Comparison of ENCODE assay signal across 8 cellular contexts in the genomic region with DNA sequence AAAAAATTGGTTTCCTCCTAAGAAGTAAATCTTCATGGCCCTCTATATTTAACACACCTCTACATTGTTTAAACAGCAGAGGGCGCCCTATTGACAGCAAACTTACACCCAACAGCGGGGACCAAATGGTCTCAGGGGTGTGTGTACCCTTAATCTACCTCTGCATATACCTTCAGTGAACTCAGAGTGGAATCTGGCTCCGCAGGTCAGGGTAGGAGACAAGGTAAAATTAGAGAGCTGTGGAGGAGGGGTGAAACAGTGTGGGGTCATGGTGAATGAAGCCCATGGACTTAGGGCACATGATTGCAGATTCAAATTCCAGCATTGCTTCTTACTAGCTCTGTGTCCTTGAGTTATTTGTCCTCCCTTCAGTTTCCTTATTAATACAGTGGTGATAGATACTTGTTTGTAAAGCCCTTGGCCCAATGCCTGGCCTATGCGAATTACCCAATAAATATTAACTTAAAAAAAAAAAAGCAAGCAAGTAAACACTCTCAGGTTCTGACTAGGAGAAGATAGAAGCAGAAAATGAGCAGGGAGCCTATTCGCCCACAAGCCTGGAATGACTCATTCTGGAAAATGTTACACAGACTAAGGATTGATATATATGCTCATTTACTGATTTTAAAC.
DNase-seq lines count a peak whose midpoint lies in the region; ATAC-seq and TF ChIP-seq lines count a peak whose summit lies in the region.

No MANE protein-coding gene starts in this region.

- no peak overlapping the region for H3K4me3 ChIP-seq in fibroblast of pulmonary artery (replicated peaks; ENCODE audit: low read depth, low read length)
- H3K4me3 ChIP-seq in effector memory CD4-positive, alpha-beta T cell (ENCODE audit: insufficient read depth, low read depth, low read length, poor library complexity, severe bottlenecking), result no peak overlapping the region

- no peaks in the 10 kb centered on the region for H3K36me3 ChIP-seq in effector memory CD4-positive, alpha-beta T cell (ENCODE audit: control insufficient read depth, insufficient read depth, low read length)

- TF ChIP-seq CTCF in fibroblast of pulmonary artery (IDR thresholded peaks at IDR 0.05; ENCODE audit: low read length, missing control alignments), result peak; percentile 44

- no peaks in the 10 kb centered on the region for H3K9me3 ChIP-seq in effector memory CD4-positive, alpha-beta T cell (ENCODE audit: control insufficient read depth, low read length)

- ATAC-seq in HG02852 (IDR thresholded peaks at IDR 0.05; ENCODE audit: unreplicated experiment) (peak; percentile 57), HG03139 (IDR thresholded peaks at IDR 0.05; ENCODE audit: unreplicated experiment) (no peak)

- no peaks in the 10 kb centered on the region for H3K4me1 ChIP-seq in effector memory CD4-positive, alpha-beta T cell (ENCODE audit: control insufficient read depth, insufficient read depth, low read length, poor library complexity, severe bottlenecking)

- no peaks in the 10 kb centered on the region for H3K27me3 ChIP-seq in effector memory CD4-positive, alpha-beta T cell (replicated peaks; ENCODE audit: control insufficient read depth, insufficient read depth, low read length, poor library complexity, severe bottlenecking)

- no peak overlapping the region for H3K27ac ChIP-seq in effector memory CD4-positive, alpha-beta T cell (ENCODE audit: insufficient read depth, low read length, poor library complexity, severe bottlenecking)

- peak; percentile 14 for DNase-seq in DMS53 treated with DMSO at 0.1 percent for 48 hours (lab: John Stamatoyannopoulos, UW; ENCODE audit: unreplicated experiment)
- DNase-seq in NOMO-1 treated with DMSO at 0.1 percent for 48 hours (lab: John Stamatoyannopoulos, UW; ENCODE audit: unreplicated experiment), result peak; percentile 15
- DNase-seq in fibroblast of pulmonary artery (ENCODE audit: low read depth), result peak; percentile 24
- DNase-seq in superior temporal gyrus (ENCODE audit: extremely low spot score), result peak; percentile 37
- no peak for DNase-seq in effector memory CD4-positive, alpha-beta T cell
- DNase-seq in NCI-H1048 (lab: John Stamatoyannopoulos, UW), result no peak

Comparison
In these comparisons a context has a peak if more than half of its experiments do, and no peak if none do; other contexts are left out.
1. DNase-seq: peak in DMS53 treated with DMSO at 0.1 percent for 48 hours (single experiment), NOMO-1 treated with DMSO at 0.1 percent for 48 hours (single experiment), fibroblast of pulmonary artery (single experiment) and superior temporal gyrus (single experiment); none in effector memory CD4-positive, alpha-beta T cell (0 of 3) and NCI-H1048 (single experiment).